1 cellular context compared by ENCODE assay signal in the genomic region with DNA sequence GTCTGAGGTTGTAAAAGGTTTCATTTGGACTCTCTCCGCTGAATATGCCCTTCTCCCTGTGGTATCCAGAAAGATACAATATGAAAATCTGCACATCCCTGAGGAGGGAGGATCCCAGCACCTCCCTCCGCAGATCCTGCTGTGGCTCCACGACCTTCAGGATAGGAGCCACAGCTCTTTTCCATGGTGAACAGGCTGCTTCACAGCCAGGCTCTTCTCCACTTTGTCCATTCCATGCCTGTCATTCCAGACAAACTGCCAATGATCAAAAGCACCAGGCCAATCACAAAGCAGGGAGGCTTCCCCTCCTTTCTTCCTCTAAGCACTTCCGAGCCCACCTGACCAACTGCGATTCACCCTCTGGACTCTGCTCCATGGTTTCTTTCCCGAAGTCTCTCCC.
TF ChIP-seq lines count a peak whose summit lies in the region.

No MANE protein-coding gene starts in this region.

TF ChIP-seq in HepG2, 621 proteins besides CTCF, POLR2A, EP300 and RAD21:
- no peak for TF ChIP-seq NFKBIZ (CRISPR knock-in tag; IDR thresholded peaks at IDR 0.05)
- TF ChIP-seq, protein P1, sequence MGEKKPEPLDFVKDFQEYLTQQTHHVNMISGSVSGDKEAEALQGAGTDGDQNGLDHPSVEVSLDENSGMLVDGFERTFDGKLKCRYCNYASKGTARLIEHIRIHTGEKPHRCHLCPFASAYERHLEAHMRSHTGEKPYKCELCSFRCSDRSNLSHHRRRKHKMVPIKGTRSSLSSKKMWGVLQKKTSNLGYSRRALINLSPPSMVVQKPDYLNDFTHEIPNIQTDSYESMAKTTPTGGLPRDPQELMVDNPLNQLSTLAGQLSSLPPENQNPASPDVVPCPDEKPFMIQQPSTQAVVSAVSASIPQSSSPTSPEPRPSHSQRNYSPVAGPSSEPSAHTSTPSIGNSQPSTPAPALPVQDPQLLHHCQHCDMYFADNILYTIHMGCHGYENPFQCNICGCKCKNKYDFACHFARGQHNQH (CRISPR knock-in tag; IDR thresholded peaks at IDR 0.05), result no peak
- no peak for TF ChIP-seq HNRNPUL1 (IDR thresholded peaks at IDR 0.05; ENCODE audit: low read depth, low read length)
- no peak for TF ChIP-seq RARG (CRISPR knock-in tag; IDR thresholded peaks at IDR 0.05; ENCODE audit: low read depth)
- TF ChIP-seq ZNF460 (CRISPR knock-in tag; IDR thresholded peaks at IDR 0.05; ENCODE audit: borderline replicate concordance), result no peak
- no peak for TF ChIP-seq ZNF777 (CRISPR knock-in tag; IDR thresholded peaks at IDR 0.05)
- TF ChIP-seq, protein P2, sequence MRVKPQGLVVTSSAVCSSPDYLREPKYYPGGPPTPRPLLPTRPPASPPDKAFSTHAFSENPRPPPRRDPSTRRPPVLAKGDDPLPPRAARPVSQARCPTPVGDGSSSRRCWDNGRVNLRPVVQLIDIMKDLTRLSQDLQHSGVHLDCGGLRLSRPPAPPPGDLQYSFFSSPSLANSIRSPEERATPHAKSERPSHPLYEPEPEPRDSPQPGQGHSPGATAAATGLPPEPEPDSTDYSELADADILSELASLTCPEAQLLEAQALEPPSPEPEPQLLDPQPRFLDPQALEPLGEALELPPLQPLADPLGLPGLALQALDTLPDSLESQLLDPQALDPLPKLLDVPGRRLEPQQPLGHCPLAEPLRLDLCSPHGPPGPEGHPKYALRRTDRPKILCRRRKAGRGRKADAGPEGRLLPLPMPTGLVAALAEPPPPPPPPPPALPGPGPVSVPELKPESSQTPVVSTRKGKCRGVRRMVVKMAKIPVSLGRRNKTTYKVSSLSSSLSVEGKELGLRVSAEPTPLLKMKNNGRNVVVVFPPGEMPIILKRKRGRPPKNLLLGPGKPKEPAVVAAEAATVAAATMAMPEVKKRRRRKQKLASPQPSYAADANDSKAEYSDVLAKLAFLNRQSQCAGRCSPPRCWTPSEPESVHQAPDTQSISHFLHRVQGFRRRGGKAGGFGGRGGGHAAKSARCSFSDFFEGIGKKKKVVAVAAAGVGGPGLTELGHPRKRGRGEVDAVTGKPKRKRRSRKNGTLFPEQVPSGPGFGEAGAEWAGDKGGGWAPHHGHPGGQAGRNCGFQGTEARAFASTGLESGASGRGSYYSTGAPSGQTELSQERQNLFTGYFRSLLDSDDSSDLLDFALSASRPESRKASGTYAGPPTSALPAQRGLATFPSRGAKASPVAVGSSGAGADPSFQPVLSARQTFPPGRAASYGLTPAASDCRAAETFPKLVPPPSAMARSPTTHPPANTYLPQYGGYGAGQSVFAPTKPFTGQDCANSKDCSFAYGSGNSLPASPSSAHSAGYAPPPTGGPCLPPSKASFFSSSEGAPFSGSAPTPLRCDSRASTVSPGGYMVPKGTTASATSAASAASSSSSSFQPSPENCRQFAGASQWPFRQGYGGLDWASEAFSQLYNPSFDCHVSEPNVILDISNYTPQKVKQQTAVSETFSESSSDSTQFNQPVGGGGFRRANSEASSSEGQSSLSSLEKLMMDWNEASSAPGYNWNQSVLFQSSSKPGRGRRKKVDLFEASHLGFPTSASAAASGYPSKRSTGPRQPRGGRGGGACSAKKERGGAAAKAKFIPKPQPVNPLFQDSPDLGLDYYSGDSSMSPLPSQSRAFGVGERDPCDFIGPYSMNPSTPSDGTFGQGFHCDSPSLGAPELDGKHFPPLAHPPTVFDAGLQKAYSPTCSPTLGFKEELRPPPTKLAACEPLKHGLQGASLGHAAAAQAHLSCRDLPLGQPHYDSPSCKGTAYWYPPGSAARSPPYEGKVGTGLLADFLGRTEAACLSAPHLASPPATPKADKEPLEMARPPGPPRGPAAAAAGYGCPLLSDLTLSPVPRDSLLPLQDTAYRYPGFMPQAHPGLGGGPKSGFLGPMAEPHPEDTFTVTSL (CRISPR knock-in tag; IDR thresholded peaks at IDR 0.05; ENCODE audit: borderline replicate concordance), result no peak
- TF ChIP-seq ZNF24 (IDR thresholded peaks at IDR 0.05), result no peak
- TF ChIP-seq, protein P3, sequence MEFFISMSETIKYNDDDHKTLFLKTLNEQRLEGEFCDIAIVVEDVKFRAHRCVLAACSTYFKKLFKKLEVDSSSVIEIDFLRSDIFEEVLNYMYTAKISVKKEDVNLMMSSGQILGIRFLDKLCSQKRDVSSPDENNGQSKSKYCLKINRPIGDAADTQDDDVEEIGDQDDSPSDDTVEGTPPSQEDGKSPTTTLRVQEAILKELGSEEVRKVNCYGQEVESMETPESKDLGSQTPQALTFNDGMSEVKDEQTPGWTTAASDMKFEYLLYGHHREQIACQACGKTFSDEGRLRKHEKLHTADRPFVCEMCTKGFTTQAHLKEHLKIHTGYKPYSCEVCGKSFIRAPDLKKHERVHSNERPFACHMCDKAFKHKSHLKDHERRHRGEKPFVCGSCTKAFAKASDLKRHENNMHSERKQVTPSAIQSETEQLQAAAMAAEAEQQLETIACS (CRISPR knock-in tag; IDR thresholded peaks at IDR 0.05), result no peak
- TF ChIP-seq CAMTA2 (CRISPR knock-in tag; IDR thresholded peaks at IDR 0.05; ENCODE audit: borderline replicate concordance), result no peak
- TF ChIP-seq, protein P4, sequence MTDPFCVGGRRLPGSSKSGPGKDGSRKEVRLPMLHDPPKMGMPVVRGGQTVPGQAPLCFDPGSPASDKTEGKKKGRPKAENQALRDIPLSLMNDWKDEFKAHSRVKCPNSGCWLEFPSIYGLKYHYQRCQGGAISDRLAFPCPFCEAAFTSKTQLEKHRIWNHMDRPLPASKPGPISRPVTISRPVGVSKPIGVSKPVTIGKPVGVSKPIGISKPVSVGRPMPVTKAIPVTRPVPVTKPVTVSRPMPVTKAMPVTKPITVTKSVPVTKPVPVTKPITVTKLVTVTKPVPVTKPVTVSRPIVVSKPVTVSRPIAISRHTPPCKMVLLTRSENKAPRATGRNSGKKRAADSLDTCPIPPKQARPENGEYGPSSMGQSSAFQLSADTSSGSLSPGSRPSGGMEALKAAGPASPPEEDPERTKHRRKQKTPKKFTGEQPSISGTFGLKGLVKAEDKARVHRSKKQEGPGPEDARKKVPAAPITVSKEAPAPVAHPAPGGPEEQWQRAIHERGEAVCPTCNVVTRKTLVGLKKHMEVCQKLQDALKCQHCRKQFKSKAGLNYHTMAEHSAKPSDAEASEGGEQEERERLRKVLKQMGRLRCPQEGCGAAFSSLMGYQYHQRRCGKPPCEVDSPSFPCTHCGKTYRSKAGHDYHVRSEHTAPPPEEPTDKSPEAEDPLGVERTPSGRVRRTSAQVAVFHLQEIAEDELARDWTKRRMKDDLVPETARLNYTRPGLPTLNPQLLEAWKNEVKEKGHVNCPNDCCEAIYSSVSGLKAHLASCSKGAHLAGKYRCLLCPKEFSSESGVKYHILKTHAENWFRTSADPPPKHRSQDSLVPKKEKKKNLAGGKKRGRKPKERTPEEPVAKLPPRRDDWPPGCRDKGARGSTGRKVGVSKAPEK (CRISPR knock-in tag; IDR thresholded peaks at IDR 0.05; ENCODE audit: borderline replicate concordance), result no peak
- no peak for TF ChIP-seq ZFP37 (CRISPR knock-in tag; IDR thresholded peaks at IDR 0.05; ENCODE audit: borderline replicate concordance)
TF ChIP-seq in HepG2: peak in this region for 0.
